15 cellular contexts compared by ENCODE assay signal in genomic region chrX:119762718-119763117, GRCh38. TPM values are rescaled to one million over a fixed set of nuclear protein-coding genes. Genes with fewer than 3 reads are reported as not detected.
DNase-seq lines count a peak whose midpoint lies in the region; ATAC-seq, FAIRE-seq and TF ChIP-seq lines count a peak whose summit lies in the region.
"Had no signal": no experiment of that assay in that cellular context is flagged by ENCODE, and none has a peak within 500 bp of the region (broad histone marks: within the 10 kb centered on the region; RNA-seq: fewer than 3 reads in every experiment).

No MANE protein-coding gene starts in this region.

- no peaks in the 10 kb centered on the region for H3K79me2 ChIP-seq in PC-3 (ENCODE audit: low read length)

- BruUV-seq in PC-3 (replicated peaks; lab: Mats Ljungman, UMichigan) = no TSS peak

- H3K4me2 ChIP-seq in BLaER1 = peak overlapping the region; percentile 50
- H3K4me2 ChIP-seq in PC-3 (ENCODE audit: low read length) = no peak overlapping the region

- no peak overlapping the region for H3K27ac Mint-ChIP-seq in T-helper 17 cell
- H3K27ac Mint-ChIP-seq: activated naive CD4-positive, alpha-beta T cell treated with anti-CD3 and anti-CD28 coated beads, Interleukin-2, amount 50 U/mL, for 72 hours; natural killer cell treated with Interleukin-12 subunit alpha and Interleukin-12 subunit beta and Interleukin-15 and Interleukin-18, amount 100 ng/mL, for 72 hours had no signal

- no peaks in the 10 kb centered on the region for H3K36me3 ChIP-seq in BLaER1
- no peaks in the 10 kb centered on the region for H3K36me3 ChIP-seq in PC-3 (ENCODE audit: low read depth, low read length)

- H3K9me2 ChIP-seq in PC-3 (replicated peaks; ENCODE audit: low read length) = no peaks in the 10 kb centered on the region

- no peak overlapping the region for H3K4me3 Mint-ChIP-seq in T-helper 17 cell
- H3K4me3 Mint-ChIP-seq: natural killer cell treated with Interleukin-12 subunit alpha and Interleukin-12 subunit beta and Interleukin-15 and Interleukin-18, amount 100 ng/mL, for 72 hours had no signal

- H3K27me3 Mint-ChIP-seq in T-helper 17 cell = no peaks in the 10 kb centered on the region
- H3K27me3 Mint-ChIP-seq: CD8-positive, alpha-beta memory T cell had no signal

- peak; percentile 27 for FAIRE-seq in RCC 7860 (lab: Jason Lieb, UNC)
- FAIRE-seq: TTC549 had no signal

- H3K9me3 ChIP-seq in BLaER1 (no peaks in the 10 kb centered on the region), T-helper 17 cell (ENCODE audit: control insufficient read depth, low read length, poor library complexity, severe bottlenecking) (no peaks in the 10 kb centered on the region), PC-3 (ENCODE audit: low read length) (no peaks in the 10 kb centered on the region)

- H3K9ac ChIP-seq in BLaER1 (no peak overlapping the region), PC-3 (ENCODE audit: low read length) (no peak overlapping the region)

- H3K27me3 ChIP-seq in BLaER1 (no peaks in the 10 kb centered on the region), PC-3 (ENCODE audit: low read length) (no peaks in the 10 kb centered on the region)

- CTCF ChIA-PET in PC-3 (lab: Charles Lee) = no interaction called here

- intact Hi-C loops in PC-3 (cut with micrococcal nuclease) = no loop called here

- DNase-seq in H4 (ENCODE audit: low spot score) = peak; percentile 69
- DNase-seq in RCC 7860 (ENCODE audit: low spot score) = peak; percentile 49
- DNase-seq in kidney glomerular epithelial cell (lab: John Stamatoyannopoulos, UW) = peak; percentile 20
- DNase-seq in T-helper 17 cell = no peak
- DNase-seq in PC-3 = no peak
- no peak for DNase-seq in NCI-H1417 treated with DMSO at 0.1 percent for 48 hours (lab: John Stamatoyannopoulos, UW)
- no peak for DNase-seq in GM10266 (ENCODE audit: extremely low spot score)
- DNase-seq: CD8-positive, alpha-beta memory T cell; MV-4-11; NCI-H2227 treated with DMSO at 0.1 percent for 48 hours had no signal

- ATAC-seq in T-helper 17 cell (no peak), PC-3 (no peak)
- ATAC-seq: activated naive CD4-positive, alpha-beta T cell treated with anti-CD3 and anti-CD28 coated beads, Interleukin-2, amount 50 U/mL, for 72 hours; natural killer cell treated with Interleukin-12 subunit alpha and Interleukin-12 subunit beta and Interleukin-15 and Interleukin-18, amount 100 ng/mL, for 72 hours; sciatic nerve had no signal

- no peaks in the 10 kb centered on the region for H3K36me3 Mint-ChIP-seq in T-helper 17 cell (ENCODE audit: low read depth)
- H3K36me3 Mint-ChIP-seq: activated naive CD4-positive, alpha-beta T cell treated with anti-CD3 and anti-CD28 coated beads, Interleukin-2, amount 50 U/mL, for 72 hours; CD8-positive, alpha-beta memory T cell; natural killer cell treated with Interleukin-12 subunit alpha and Interleukin-12 subunit beta and Interleukin-15 and Interleukin-18, amount 100 ng/mL, for 72 hours had no signal

- H3K27ac ChIP-seq in BLaER1 (no peak overlapping the region), PC-3 (ENCODE audit: low read length) (no peak overlapping the region)

- H3K4me1 ChIP-seq in BLaER1 = peaks cover 71% of the 10 kb centered on the region
- peaks cover 7% of the 10 kb centered on the region for H3K4me1 ChIP-seq in PC-3 (ENCODE audit: insufficient read depth, low read length)

- H3F3A ChIP-seq in PC-3 (ENCODE audit: low read length, unreplicated experiment) = no peaks in the 10 kb centered on the region

- H3K4me3 ChIP-seq in BLaER1 = no peak overlapping the region
- H3K4me3 ChIP-seq in PC-3 (ENCODE audit: low read length) = no peak overlapping the region

- POLR2A ChIA-PET in PC-3 (lab: Charles Lee; ENCODE audit: unreplicated experiment) = no interaction called here

- H4K20me1 ChIP-seq in BLaER1 (peaks cover 19% of the 10 kb centered on the region), PC-3 (ENCODE audit: low read length) (no peaks in the 10 kb centered on the region)

- peaks cover 10% of the 10 kb centered on the region for H3K4me1 Mint-ChIP-seq in T-helper 17 cell

- no peak overlapping the region for H2AFZ ChIP-seq in PC-3 (ENCODE audit: low read length)

- no peak for TF ChIP-seq CTCF in PC-3 (conservative IDR thresholded peaks at IDR 0.05; ENCODE audit: low read depth, low read length)
- no peak for TF ChIP-seq CTCF in GM10266 (IDR thresholded peaks at IDR 0.05; ENCODE audit: control insufficient read depth, insufficient read depth, low read depth, missing control alignments)

RNA-seq across cellular contexts. Expression of gene SOWAHD, which starts 4.3 kb away (rescaled TPM):
- total RNA-seq in H4 (2014; rRNA removed; shearing (Covaris generic)) = 0.10 TPM in 1 of 2 replicates, not detected in the other
- total RNA-seq in T-helper 17 cell (under 1 TPM in 1 of 2 donors, not detected in 1; 0.65 TPM), PC-3 (2014; rRNA removed) (2.3 and 2.5 TPM in 2 replicates)
- total RNA-seq: natural killer cell treated with Interleukin-12 subunit alpha and Interleukin-12 subunit beta and Interleukin-15 and Interleukin-18, amount 100 ng/mL, for 72 hours had no signal

RNA-seq across cellular contexts. Expression of gene RPL39, which starts 28.7 kb away (rescaled TPM):
- 7,124 and 8,669 TPM in 2 replicates for total RNA-seq in H4 (2014; rRNA removed; shearing (Covaris generic))
- 1,000 to 10,000 TPM; 3,854 to 3,913 TPM for total RNA-seq in T-helper 17 cell
- total RNA-seq in PC-3 (2014; rRNA removed) = 869 and 1,578 TPM in 2 replicates

Comparison
In these comparisons a context has a peak if more than half of its experiments do, and no peak if none do; other contexts are left out.
1. DNase-seq: peak in H4 (single experiment), RCC 7860 (single experiment) and kidney glomerular epithelial cell (single experiment); none in T-helper 17 cell (0 of 3), PC-3 (single experiment), NCI-H1417 treated with DMSO at 0.1 percent for 48 hours (single experiment) and GM10266 (single experiment).